ENCODE assay signal across 1 cellular context in genomic region chr6:30589754-30590358, GRCh38.
TF ChIP-seq lines count a peak whose summit lies in the region.

No MANE protein-coding gene starts in this region.

TF ChIP-seq in GM12878, 131 proteins besides CTCF, POLR2A, EP300 and RAD21:
- 0 out of 2 replicates have a peak, but pooled peaks have one; percentile 23 for TF ChIP-seq POLR2AphosphoS5 (IDR thresholded peaks at IDR 0.05; ENCODE audit: low read length)
- TF ChIP-seq PAX5 (IDR thresholded peaks at IDR 0.05; ENCODE audit: borderline replicate concordance, low read depth, low read length): no peak
